14 cellular contexts compared by ENCODE assay signal in the genomic region with DNA sequence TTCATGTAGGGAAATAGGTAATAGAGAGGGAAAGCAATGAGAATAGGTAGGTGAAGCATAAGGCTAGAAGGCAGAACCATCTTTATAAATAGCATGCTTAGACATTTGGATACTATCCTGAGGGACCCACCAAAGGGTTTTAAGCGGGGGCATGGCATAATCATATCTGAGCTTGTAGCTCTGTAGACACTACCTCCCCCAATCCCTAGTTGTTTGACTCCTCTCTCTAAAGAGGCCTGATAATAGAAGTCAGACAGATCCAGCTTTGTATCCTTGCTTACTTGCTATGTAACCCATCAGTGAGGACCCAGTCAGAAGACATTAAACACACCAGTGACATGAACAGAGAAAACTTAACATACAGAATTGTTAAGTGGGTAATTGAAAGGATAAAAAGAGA.
"Had no signal": no experiment of that assay in that cellular context is flagged by ENCODE, and none has a peak within 500 bp of the region (broad histone marks: within the 10 kb centered on the region; RNA-seq: fewer than 3 reads in every experiment).

No MANE protein-coding gene starts in this region.

- H3K27me3 Mint-ChIP-seq: activated CD4-positive, alpha-beta memory T cell treated with anti-CD3 and anti-CD28 coated beads for 36 hours; stimulated activated naive CD8-positive, alpha-beta T cell treated with anti-CD3 and anti-CD28 coated beads, Interleukin-15, Interleukin-2, amounts not matched to agents 100 ng/mL and 50 ng/mL, for 24 hours had no signal

- DNase-seq: activated CD4-positive, alpha-beta memory T cell treated with anti-CD3 and anti-CD28 coated beads for 36 hours; activated CD4-positive, alpha-beta T cell treated with anti-CD3 and anti-CD28 coated beads for 1 hour; activated T-cell treated with anti-CD3 and anti-CD28 coated beads, Interleukin-2, amount 50 U/mL, for 4 hours; heart left ventricle; natural killer cell; sigmoid colon; stimulated activated CD4-positive, alpha-beta T cell treated with anti-CD3 and anti-CD28 coated beads, Interleukin-4, amount 100 ng/mL, for 24 hours; testis had no signal

- H3K27ac ChIP-seq: cardiac muscle cell, heart left ventricle, sigmoid colon, testis had no signal

- H3K27ac Mint-ChIP-seq: activated CD4-positive, alpha-beta memory T cell treated with anti-CD3 and anti-CD28 coated beads for 36 hours; natural killer cell; stimulated activated naive CD8-positive, alpha-beta T cell treated with anti-CD3 and anti-CD28 coated beads, Interleukin-15, Interleukin-2, amounts not matched to agents 100 ng/mL and 50 ng/mL, for 24 hours; T-helper 2 cell treated with Interferon-gamma antibody and Interleukin-4, amounts not matched to agents 5 μg/mL and 100 μg/mL, for 36 hours had no signal

- ATAC-seq: activated T-cell treated with anti-CD3 and anti-CD28 coated beads, Interleukin-2, amount 50 U/mL, for 4 hours; heart left ventricle; natural killer cell had no signal

- H3K9me3 ChIP-seq: testis had no signal

- FAIRE-seq: colon, frontal cortex, islet of Langerhans had no signal

- H3K4me3 Mint-ChIP-seq: activated CD4-positive, alpha-beta memory T cell treated with anti-CD3 and anti-CD28 coated beads for 36 hours; activated T-cell treated with anti-CD3 and anti-CD28 coated beads, Interleukin-2, amount 50 U/mL, for 4 hours; natural killer cell; stimulated activated naive CD8-positive, alpha-beta T cell treated with anti-CD3 and anti-CD28 coated beads, Interleukin-15, Interleukin-2, amounts not matched to agents 100 ng/mL and 50 ng/mL, for 24 hours; T-helper 2 cell treated with Interferon-gamma antibody and Interleukin-4, amounts not matched to agents 5 μg/mL and 100 μg/mL, for 36 hours had no signal

- H3K36me3 ChIP-seq: cardiac muscle cell, heart left ventricle, sigmoid colon had no signal

- H3K4me3 ChIP-seq: cardiac muscle cell, heart left ventricle, sigmoid colon, testis had no signal

- H3K27me3 ChIP-seq: cardiac muscle cell, heart left ventricle, sigmoid colon, testis had no signal

- H3K4me1 ChIP-seq: sigmoid colon had no signal
